ENCODE assay signal across 1 cellular context in the genomic region with DNA sequence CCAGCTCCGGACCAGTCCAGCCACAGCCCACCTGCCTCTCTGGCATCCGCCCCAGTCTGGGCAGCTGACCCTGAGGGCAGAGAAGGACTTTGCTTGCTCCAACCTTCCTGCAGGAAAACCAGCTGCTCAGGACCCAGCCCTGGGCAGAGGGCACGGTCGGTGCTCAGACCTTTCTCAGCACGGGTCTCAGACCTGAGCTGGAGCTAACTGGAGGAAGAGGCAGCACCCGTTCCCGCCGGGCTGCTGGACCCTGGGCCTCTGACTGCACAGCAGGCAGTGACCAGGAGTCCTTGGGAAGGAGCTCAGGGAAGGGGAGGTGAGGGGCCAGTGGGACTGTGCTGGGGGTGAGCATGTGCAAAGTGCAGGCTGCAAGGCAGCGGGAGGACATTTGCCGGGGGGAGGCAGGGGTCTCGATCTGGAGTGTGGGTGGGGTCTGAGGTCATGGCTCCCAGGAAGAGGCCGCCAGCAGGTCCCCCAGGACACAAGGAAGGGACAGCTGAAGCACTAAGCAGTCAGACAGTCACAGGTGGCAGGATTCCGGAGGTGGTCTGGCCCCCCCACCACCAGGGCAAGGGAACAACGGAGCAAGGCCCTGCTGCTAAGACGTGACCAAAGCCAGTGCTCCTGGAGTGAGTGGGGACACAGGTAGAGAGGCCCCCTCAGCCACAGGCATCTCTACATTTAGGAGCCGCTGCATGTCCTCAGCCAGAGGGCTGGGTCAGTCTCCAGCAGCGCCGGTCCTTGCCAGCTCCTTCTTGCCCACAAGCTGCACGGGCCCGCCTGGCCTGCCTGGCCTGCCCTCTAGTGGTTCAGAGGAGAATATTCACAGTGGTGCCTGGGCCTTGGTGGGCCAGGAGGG.
A peak's percentile ranks its signal among the peaks of the same experiment; 100 is the strongest.
TF ChIP-seq lines count a peak whose summit lies in the region.

No MANE protein-coding gene starts in this region.

TF ChIP-seq in K562, 482 proteins besides CTCF, POLR2A, EP300 and RAD21 (continued from another document and continues in another):
- TF ChIP-seq, protein P1, sequence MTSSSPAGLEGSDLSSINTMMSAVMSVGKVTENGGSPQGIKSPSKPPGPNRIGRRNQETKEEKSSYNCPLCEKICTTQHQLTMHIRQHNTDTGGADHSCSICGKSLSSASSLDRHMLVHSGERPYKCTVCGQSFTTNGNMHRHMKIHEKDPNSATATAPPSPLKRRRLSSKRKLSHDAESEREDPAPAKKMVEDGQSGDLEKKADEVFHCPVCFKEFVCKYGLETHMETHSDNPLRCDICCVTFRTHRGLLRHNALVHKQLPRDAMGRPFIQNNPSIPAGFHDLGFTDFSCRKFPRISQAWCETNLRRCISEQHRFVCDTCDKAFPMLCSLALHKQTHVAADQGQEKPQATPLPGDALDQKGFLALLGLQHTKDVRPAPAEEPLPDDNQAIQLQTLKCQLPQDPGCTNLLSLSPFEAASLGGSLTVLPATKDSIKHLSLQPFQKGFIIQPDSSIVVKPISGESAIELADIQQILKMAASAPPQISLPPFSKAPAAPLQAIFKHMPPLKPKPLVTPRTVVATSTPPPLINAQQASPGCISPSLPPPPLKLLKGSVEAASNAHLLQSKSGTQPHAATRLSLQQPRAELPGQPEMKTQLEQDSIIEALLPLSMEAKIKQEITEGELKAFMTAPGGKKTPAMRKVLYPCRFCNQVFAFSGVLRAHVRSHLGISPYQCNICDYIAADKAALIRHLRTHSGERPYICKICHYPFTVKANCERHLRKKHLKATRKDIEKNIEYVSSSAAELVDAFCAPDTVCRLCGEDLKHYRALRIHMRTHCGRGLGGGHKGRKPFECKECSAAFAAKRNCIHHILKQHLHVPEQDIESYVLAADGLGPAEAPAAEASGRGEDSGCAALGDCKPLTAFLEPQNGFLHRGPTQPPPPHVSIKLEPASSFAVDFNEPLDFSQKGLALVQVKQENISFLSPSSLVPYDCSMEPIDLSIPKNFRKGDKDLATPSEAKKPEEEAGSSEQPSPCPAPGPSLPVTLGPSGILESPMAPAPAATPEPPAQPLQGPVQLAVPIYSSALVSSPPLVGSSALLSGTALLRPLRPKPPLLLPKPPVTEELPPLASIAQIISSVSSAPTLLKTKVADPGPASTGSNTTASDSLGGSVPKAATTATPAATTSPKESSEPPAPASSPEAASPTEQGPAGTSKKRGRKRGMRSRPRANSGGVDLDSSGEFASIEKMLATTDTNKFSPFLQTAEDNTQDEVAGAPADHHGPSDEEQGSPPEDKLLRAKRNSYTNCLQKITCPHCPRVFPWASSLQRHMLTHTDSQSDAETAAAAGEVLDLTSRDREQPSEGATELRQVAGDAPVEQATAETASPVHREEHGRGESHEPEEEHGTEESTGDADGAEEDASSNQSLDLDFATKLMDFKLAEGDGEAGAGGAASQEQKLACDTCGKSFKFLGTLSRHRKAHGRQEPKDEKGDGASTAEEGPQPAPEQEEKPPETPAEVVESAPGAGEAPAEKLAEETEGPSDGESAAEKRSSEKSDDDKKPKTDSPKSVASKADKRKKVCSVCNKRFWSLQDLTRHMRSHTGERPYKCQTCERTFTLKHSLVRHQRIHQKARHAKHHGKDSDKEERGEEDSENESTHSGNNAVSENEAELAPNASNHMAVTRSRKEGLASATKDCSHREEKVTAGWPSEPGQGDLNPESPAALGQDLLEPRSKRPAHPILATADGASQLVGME (CRISPR knock-in tag; IDR thresholded peaks at IDR 0.05) = no peak
- TF ChIP-seq JUNB (CRISPR knock-in tag; conservative IDR thresholded peaks at IDR 0.05) (no peak), ZNF146 (CRISPR knock-in tag; IDR thresholded peaks at IDR 0.05; ENCODE audit: unreplicated experiment) (no peak), SRSF1 (IDR thresholded peaks at IDR 0.05; ENCODE audit: low read depth, low read length) (no peak), BCL6 (CRISPR knock-in tag; IDR thresholded peaks at IDR 0.05) (no peak), BHLHE40 (IDR thresholded peaks at IDR 0.05; ENCODE audit: low read length) (peak; percentile 72; the same call in 1 of the 2 replicates), SIN3A (IDR thresholded peaks at IDR 0.05; ENCODE audit: borderline replicate concordance in 2 of 2, control insufficient read depth in 1 of 2, low read depth in 2 of 2, low read length in 2 of 2) (no peak), ZNF707 (CRISPR knock-in tag; conservative IDR thresholded peaks at IDR 0.05) (no peak), NR4A1 (CRISPR knock-in tag; IDR thresholded peaks at IDR 0.05) (no peak), NR4A1 (tag; IDR thresholded peaks at IDR 0.05) (no peak), TEAD1 (CRISPR knock-in tag; IDR thresholded peaks at IDR 0.05) (no peak), GABPB1 (CRISPR knock-in tag; IDR thresholded peaks at IDR 0.05) (peak; percentile 37; the same call in 1 of the 2 replicates), ZKSCAN8 (CRISPR knock-in tag; IDR thresholded peaks at IDR 0.05) (no peak), GATAD2A (IDR thresholded peaks at IDR 0.05) (peak; percentile 80), TOE1 (IDR thresholded peaks at IDR 0.05; ENCODE audit: borderline replicate concordance) (no peak), TOE1 (CRISPR knock-in tag; IDR thresholded peaks at IDR 0.05; ENCODE audit: borderline replicate concordance, low read depth) (no peak), CC2D1A (IDR thresholded peaks at IDR 0.05) (0 out of 2 replicates have a peak, but pooled peaks have one; percentile 29)
- TF ChIP-seq, protein P2, sequence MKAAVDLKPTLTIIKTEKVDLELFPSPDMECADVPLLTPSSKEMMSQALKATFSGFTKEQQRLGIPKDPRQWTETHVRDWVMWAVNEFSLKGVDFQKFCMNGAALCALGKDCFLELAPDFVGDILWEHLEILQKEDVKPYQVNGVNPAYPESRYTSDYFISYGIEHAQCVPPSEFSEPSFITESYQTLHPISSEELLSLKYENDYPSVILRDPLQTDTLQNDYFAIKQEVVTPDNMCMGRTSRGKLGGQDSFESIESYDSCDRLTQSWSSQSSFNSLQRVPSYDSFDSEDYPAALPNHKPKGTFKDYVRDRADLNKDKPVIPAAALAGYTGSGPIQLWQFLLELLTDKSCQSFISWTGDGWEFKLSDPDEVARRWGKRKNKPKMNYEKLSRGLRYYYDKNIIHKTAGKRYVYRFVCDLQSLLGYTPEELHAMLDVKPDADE (conservative IDR thresholded peaks at IDR 0.05; ENCODE audit: control insufficient read depth, low read depth, low read length) = 0 out of 2 replicates have a peak, but pooled peaks have one; percentile 1
- TF ChIP-seq, protein P3, sequence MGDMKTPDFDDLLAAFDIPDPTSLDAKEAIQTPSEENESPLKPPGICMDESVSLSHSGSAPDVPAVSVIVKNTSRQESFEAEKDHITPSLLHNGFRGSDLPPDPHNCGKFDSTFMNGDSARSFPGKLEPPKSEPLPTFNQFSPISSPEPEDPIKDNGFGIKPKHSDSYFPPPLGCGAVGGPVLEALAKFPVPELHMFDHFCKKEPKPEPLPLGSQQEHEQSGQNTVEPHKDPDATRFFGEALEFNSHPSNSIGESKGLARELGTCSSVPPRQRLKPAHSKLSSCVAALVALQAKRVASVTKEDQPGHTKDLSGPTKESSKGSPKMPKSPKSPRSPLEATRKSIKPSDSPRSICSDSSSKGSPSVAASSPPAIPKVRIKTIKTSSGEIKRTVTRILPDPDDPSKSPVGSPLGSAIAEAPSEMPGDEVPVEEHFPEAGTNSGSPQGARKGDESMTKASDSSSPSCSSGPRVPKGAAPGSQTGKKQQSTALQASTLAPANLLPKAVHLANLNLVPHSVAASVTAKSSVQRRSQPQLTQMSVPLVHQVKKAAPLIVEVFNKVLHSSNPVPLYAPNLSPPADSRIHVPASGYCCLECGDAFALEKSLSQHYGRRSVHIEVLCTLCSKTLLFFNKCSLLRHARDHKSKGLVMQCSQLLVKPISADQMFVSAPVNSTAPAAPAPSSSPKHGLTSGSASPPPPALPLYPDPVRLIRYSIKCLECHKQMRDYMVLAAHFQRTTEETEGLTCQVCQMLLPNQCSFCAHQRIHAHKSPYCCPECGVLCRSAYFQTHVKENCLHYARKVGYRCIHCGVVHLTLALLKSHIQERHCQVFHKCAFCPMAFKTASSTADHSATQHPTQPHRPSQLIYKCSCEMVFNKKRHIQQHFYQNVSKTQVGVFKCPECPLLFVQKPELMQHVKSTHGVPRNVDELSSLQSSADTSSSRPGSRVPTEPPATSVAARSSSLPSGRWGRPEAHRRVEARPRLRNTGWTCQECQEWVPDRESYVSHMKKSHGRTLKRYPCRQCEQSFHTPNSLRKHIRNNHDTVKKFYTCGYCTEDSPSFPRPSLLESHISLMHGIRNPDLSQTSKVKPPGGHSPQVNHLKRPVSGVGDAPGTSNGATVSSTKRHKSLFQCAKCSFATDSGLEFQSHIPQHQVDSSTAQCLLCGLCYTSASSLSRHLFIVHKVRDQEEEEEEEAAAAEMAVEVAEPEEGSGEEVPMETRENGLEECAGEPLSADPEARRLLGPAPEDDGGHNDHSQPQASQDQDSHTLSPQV (IDR thresholded peaks at IDR 0.05) = no peak
- TF ChIP-seq, protein P4, sequence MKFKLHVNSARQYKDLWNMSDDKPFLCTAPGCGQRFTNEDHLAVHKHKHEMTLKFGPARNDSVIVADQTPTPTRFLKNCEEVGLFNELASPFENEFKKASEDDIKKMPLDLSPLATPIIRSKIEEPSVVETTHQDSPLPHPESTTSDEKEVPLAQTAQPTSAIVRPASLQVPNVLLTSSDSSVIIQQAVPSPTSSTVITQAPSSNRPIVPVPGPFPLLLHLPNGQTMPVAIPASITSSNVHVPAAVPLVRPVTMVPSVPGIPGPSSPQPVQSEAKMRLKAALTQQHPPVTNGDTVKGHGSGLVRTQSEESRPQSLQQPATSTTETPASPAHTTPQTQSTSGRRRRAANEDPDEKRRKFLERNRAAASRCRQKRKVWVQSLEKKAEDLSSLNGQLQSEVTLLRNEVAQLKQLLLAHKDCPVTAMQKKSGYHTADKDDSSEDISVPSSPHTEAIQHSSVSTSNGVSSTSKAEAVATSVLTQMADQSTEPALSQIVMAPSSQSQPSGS (CRISPR knock-in tag; IDR thresholded peaks at IDR 0.05) = no peak
- TF ChIP-seq, protein P5, sequence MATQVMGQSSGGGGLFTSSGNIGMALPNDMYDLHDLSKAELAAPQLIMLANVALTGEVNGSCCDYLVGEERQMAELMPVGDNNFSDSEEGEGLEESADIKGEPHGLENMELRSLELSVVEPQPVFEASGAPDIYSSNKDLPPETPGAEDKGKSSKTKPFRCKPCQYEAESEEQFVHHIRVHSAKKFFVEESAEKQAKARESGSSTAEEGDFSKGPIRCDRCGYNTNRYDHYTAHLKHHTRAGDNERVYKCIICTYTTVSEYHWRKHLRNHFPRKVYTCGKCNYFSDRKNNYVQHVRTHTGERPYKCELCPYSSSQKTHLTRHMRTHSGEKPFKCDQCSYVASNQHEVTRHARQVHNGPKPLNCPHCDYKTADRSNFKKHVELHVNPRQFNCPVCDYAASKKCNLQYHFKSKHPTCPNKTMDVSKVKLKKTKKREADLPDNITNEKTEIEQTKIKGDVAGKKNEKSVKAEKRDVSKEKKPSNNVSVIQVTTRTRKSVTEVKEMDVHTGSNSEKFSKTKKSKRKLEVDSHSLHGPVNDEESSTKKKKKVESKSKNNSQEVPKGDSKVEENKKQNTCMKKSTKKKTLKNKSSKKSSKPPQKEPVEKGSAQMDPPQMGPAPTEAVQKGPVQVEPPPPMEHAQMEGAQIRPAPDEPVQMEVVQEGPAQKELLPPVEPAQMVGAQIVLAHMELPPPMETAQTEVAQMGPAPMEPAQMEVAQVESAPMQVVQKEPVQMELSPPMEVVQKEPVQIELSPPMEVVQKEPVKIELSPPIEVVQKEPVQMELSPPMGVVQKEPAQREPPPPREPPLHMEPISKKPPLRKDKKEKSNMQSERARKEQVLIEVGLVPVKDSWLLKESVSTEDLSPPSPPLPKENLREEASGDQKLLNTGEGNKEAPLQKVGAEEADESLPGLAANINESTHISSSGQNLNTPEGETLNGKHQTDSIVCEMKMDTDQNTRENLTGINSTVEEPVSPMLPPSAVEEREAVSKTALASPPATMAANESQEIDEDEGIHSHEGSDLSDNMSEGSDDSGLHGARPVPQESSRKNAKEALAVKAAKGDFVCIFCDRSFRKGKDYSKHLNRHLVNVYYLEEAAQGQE (CRISPR knock-in tag; IDR thresholded peaks at IDR 0.05; ENCODE audit: low read depth) = no peak
- TF ChIP-seq, protein P6, sequence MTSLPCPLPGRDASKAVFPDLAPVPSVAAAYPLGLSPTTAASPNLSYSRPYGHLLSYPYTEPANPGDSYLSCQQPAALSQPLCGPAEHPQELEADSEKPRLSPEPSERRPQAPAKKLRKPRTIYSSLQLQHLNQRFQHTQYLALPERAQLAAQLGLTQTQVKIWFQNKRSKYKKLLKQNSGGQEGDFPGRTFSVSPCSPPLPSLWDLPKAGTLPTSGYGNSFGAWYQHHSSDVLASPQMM (CRISPR knock-in tag; IDR thresholded peaks at IDR 0.05) = no peak
- TF ChIP-seq, protein P7, sequence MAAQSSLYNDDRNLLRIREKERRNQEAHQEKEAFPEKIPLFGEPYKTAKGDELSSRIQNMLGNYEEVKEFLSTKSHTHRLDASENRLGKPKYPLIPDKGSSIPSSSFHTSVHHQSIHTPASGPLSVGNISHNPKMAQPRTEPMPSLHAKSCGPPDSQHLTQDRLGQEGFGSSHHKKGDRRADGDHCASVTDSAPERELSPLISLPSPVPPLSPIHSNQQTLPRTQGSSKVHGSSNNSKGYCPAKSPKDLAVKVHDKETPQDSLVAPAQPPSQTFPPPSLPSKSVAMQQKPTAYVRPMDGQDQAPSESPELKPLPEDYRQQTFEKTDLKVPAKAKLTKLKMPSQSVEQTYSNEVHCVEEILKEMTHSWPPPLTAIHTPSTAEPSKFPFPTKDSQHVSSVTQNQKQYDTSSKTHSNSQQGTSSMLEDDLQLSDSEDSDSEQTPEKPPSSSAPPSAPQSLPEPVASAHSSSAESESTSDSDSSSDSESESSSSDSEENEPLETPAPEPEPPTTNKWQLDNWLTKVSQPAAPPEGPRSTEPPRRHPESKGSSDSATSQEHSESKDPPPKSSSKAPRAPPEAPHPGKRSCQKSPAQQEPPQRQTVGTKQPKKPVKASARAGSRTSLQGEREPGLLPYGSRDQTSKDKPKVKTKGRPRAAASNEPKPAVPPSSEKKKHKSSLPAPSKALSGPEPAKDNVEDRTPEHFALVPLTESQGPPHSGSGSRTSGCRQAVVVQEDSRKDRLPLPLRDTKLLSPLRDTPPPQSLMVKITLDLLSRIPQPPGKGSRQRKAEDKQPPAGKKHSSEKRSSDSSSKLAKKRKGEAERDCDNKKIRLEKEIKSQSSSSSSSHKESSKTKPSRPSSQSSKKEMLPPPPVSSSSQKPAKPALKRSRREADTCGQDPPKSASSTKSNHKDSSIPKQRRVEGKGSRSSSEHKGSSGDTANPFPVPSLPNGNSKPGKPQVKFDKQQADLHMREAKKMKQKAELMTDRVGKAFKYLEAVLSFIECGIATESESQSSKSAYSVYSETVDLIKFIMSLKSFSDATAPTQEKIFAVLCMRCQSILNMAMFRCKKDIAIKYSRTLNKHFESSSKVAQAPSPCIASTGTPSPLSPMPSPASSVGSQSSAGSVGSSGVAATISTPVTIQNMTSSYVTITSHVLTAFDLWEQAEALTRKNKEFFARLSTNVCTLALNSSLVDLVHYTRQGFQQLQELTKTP (IDR thresholded peaks at IDR 0.05; ENCODE audit: low read depth in 1 of 2, partially characterized antibody in 2 of 2) = no peak
- TF ChIP-seq, protein P8, sequence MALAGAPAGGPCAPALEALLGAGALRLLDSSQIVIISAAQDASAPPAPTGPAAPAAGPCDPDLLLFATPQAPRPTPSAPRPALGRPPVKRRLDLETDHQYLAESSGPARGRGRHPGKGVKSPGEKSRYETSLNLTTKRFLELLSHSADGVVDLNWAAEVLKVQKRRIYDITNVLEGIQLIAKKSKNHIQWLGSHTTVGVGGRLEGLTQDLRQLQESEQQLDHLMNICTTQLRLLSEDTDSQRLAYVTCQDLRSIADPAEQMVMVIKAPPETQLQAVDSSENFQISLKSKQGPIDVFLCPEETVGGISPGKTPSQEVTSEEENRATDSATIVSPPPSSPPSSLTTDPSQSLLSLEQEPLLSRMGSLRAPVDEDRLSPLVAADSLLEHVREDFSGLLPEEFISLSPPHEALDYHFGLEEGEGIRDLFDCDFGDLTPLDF (CRISPR knock-in tag; IDR thresholded peaks at IDR 0.05) = no peak
